In the genomic region with DNA sequence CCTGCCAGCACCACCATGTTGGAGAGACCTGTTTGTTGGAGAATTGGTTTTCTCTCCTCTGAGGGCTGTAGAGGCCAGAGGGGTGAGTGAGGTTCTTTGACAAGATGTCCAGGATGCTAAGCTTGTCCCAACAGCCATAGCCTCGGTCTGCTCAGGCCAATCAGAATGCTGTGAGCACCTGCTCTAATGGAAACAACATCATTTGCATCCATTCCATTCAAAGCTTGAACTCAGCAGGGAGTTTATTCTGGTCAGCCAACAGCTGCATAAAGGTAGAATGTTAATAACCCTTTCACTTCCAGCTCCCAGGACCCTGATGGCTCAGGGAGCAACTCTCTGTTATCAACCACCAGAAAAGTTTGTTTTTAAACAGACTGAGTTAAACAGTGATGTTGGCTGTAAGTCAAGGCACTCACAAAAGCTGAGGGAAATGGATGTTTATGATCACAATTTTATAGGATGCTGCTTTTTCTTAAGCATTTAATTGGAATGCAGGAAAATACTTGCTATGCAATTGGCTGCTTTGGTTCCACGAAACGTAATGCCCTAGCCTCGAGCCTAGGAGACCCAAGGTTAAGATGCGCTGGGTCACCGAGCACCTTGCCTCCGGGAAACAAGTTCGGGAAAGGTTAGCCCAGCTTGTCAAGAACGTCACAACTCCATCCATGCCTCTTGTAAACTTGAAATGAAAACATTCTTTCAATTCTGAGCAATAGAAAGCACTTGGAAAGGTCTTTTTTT, we compare ENCODE assay signal across 16 cellular contexts.
A peak's percentile ranks its signal among the peaks of the same experiment; 100 is the strongest.
DNase-seq lines count a peak whose midpoint lies in the region; ATAC-seq and TF ChIP-seq lines count a peak whose summit lies in the region.
"Had no signal": no experiment of that assay in that cellular context is flagged by ENCODE, and none has a peak within 500 bp of the region (broad histone marks: within the 10 kb centered on the region; RNA-seq: fewer than 3 reads in every experiment).

No MANE protein-coding gene starts in this region.

- H3K4me3 ChIP-seq in NT2/D1 (ENCODE audit: insufficient read length, low read depth) (no peak overlapping the region), iPS DF 6.9 (ENCODE audit: low read length) (no peak overlapping the region)
- H3K4me3 ChIP-seq: breast epithelium had no signal

- H3K4me1 Mint-ChIP-seq in stimulated activated effector memory CD8-positive, alpha-beta T cell treated with anti-CD3 and anti-CD28 coated beads, Interleukin-12 subunit alpha, Interleukin-12 subunit beta, amount 100 ng/mL, for 72 hours = peaks cover 86% of the 10 kb centered on the region
- peaks cover 25% of the 10 kb centered on the region for H3K4me1 Mint-ChIP-seq in nephron progenitor cell

- no peaks in the 10 kb centered on the region for H3K9me3 Mint-ChIP-seq in stimulated activated effector memory CD8-positive, alpha-beta T cell treated with anti-CD3 and anti-CD28 coated beads, Interleukin-12 subunit alpha, Interleukin-12 subunit beta, amount 100 ng/mL, for 72 hours
- no peaks in the 10 kb centered on the region for H3K9me3 Mint-ChIP-seq in nephron progenitor cell
- H3K9me3 Mint-ChIP-seq: naive thymus-derived CD4-positive, alpha-beta T cell had no signal

- peaks cover 4% of the 10 kb centered on the region for H3K36me3 ChIP-seq in NT2/D1 (ENCODE audit: insufficient read depth, insufficient read length, low read length)
- H3K36me3 ChIP-seq in iPS DF 6.9 (ENCODE audit: control insufficient read depth, insufficient read depth, low read length) = no peaks in the 10 kb centered on the region
- H3K36me3 ChIP-seq: breast epithelium had no signal

- DNase-seq in cardiac septum (ENCODE audit: low spot score) (peak; percentile 33), Right ventricle myocardium inferior (ENCODE audit: missing footprints) (no peak), NT2/D1 (ENCODE audit: low read depth, low spot score) (peak; percentile 78), iPS DF 6.9 (ENCODE audit: low read depth, low spot score) (peak; percentile 78), nephron progenitor cell (no peak)
- no peak for DNase-seq in stimulated activated effector memory CD8-positive, alpha-beta T cell treated with anti-CD3 and anti-CD28 coated beads, Interleukin-12 subunit alpha, Interleukin-12 subunit beta, amount 100 ng/mL, for 72 hours (ENCODE audit: low spot score in 2 of 2)
- DNase-seq: activated CD4-positive, CD25-positive, alpha-beta regulatory T cell; DMS 273 treated with DMSO at 0.1 percent for 48 hours; NCI-H187 treated with DMSO at 0.1 percent for 48 hours; NCI-H524; substantia nigra had no signal

- WGBS in iPS DF 6.9 (ENCODE audit: insufficient coverage, insufficient read length) = no CpG with 5 or more reads among the region's 9 CpGs

- intact Hi-C loops in cardiac septum (cut with DNase I) = no loop called here
- intact Hi-C loops in Right ventricle myocardium inferior (cut with DNase I) = loop anchor here (5.0 kb wide), 3 partner anchors 70 to 175 kb away; no protein-coding TSS in a partner anchor

- H3K27ac ChIP-seq in iPS DF 6.9 (ENCODE audit: low read length) = no peak overlapping the region
- H3K27ac ChIP-seq: breast epithelium had no signal

- ATAC-seq in Right ventricle myocardium inferior (no peak), HG02970 (IDR thresholded peaks at IDR 0.05; ENCODE audit: low FRiP score, unreplicated experiment) (no peak), GM19397 (IDR thresholded peaks at IDR 0.05; ENCODE audit: unreplicated experiment) (no peak)
- no peak for ATAC-seq in stimulated activated effector memory CD8-positive, alpha-beta T cell treated with anti-CD3 and anti-CD28 coated beads, Interleukin-12 subunit alpha, Interleukin-12 subunit beta, amount 100 ng/mL, for 72 hours

- no peak for TF ChIP-seq CTCF in nephron progenitor cell (IDR thresholded peaks at IDR 0.05)

- H3K36me3 Mint-ChIP-seq in stimulated activated effector memory CD8-positive, alpha-beta T cell treated with anti-CD3 and anti-CD28 coated beads, Interleukin-12 subunit alpha, Interleukin-12 subunit beta, amount 100 ng/mL, for 72 hours = peaks cover 77% of the 10 kb centered on the region
- no peaks in the 10 kb centered on the region for H3K36me3 Mint-ChIP-seq in nephron progenitor cell (ENCODE audit: low read depth)

- H3K4me3 Mint-ChIP-seq in stimulated activated effector memory CD8-positive, alpha-beta T cell treated with anti-CD3 and anti-CD28 coated beads, Interleukin-12 subunit alpha, Interleukin-12 subunit beta, amount 100 ng/mL, for 72 hours = peak overlapping the region; percentile 47
- H3K4me3 Mint-ChIP-seq in nephron progenitor cell = no peak overlapping the region

- no peaks in the 10 kb centered on the region for H3K9me3 ChIP-seq in NT2/D1 (ENCODE audit: insufficient read depth, low read length)
- no peaks in the 10 kb centered on the region for H3K9me3 ChIP-seq in iPS DF 6.9 (ENCODE audit: control insufficient read depth, insufficient read depth, low read length)
- H3K9me3 ChIP-seq: breast epithelium had no signal

- peaks cover 29% of the 10 kb centered on the region for H3K27me3 Mint-ChIP-seq in nephron progenitor cell (ENCODE audit: low read depth, poor library complexity)
- H3K27me3 Mint-ChIP-seq: activated naive CD8-positive, alpha-beta T cell; naive thymus-derived CD4-positive, alpha-beta T cell had no signal

- no peaks in the 10 kb centered on the region for H3K27me3 ChIP-seq in NT2/D1 (ENCODE audit: insufficient read depth, insufficient read length)
- H3K27me3 ChIP-seq in iPS DF 6.9 (ENCODE audit: control insufficient read depth, insufficient read depth, low read length) = no peaks in the 10 kb centered on the region
- H3K27me3 ChIP-seq: breast epithelium had no signal

- no peak overlapping the region for H3K9ac ChIP-seq in NT2/D1 (ENCODE audit: insufficient read length, low read depth)

- H3K4me1 ChIP-seq in NT2/D1 (ENCODE audit: insufficient read depth, insufficient read length) (peaks cover 2% of the 10 kb centered on the region), iPS DF 6.9 (ENCODE audit: control insufficient read depth, insufficient read depth, low read length) (peaks cover 3% of the 10 kb centered on the region; the same call in 1 of the 2 replicates)
- H3K4me1 ChIP-seq: breast epithelium had no signal

- H3K27ac Mint-ChIP-seq in stimulated activated effector memory CD8-positive, alpha-beta T cell treated with anti-CD3 and anti-CD28 coated beads, Interleukin-12 subunit alpha, Interleukin-12 subunit beta, amount 100 ng/mL, for 72 hours = no peak overlapping the region
- H3K27ac Mint-ChIP-seq in nephron progenitor cell = no peak overlapping the region

Comparison
In these comparisons a context has a peak if more than half of its experiments do, and no peak if none do; other contexts are left out.
1. DNase-seq: peak in cardiac septum (single experiment), NT2/D1 (single experiment) and iPS DF 6.9 (single experiment); none in Right ventricle myocardium inferior (single experiment), stimulated activated effector memory CD8-positive, alpha-beta T cell treated with anti-CD3 and anti-CD28 coated beads, Interleukin-12 subunit alpha, Interleukin-12 subunit beta, amount 100 ng/mL, for 72 hours (0 of 2) and nephron progenitor cell (single experiment).